Comparison of ENCODE assay signal across 24 cellular contexts in the genomic region with DNA sequence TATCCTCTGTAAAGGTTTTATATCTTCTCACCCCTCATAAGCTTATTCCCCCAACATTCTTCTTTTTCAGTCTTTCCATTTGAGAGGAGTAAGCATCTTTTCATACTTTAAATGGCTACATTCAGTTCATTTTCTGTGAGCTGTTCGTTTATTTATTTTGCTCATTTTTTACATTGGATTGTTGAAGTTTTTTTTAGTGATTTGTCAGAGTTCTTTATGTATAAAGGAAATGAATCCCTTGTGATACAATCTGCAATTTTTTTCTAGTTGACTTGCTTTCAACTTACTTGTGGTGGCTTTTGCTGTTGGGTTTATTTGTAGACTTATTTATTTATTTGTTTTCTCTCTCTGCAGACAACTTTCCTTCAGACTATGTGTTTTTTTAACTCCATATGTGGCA.
A peak's percentile ranks its signal among the peaks of the same experiment; 100 is the strongest.
DNase-seq lines count a peak whose midpoint lies in the region; ATAC-seq and TF ChIP-seq lines count a peak whose summit lies in the region.
"Had no signal": no experiment of that assay in that cellular context is flagged by ENCODE, and none has a peak within 500 bp of the region (broad histone marks: within the 10 kb centered on the region; RNA-seq: fewer than 3 reads in every experiment).

No MANE protein-coding gene starts in this region.

- H3K4me1 Mint-ChIP-seq in activated T-cell treated with anti-CD3 and anti-CD28 coated beads, Interleukin-2, amount 50 U/mL, for 24 hours (ENCODE audit: low read depth): peaks cover 40% of the 10 kb centered on the region
- H3K4me1 Mint-ChIP-seq in activated T-cell treated with anti-CD3 and anti-CD28 coated beads, Interleukin-2, amount 50 U/mL, for 72 hours (ENCODE audit: low read depth): peaks cover 64% of the 10 kb centered on the region
- peaks cover 41% of the 10 kb centered on the region for H3K4me1 Mint-ChIP-seq in T-helper 2 cell treated with Interferon-gamma antibody and Interleukin-4, amounts not matched to agents 5 μg/mL and 100 μg/mL, for 36 hours (ENCODE audit: low read depth)

- no peak overlapping the region for H3K9ac ChIP-seq in KMS-11

- H2AFZ ChIP-seq in KMS-11 (ENCODE audit: low read depth): no peak overlapping the region

- peaks cover 7% of the 10 kb centered on the region; the same call in 1 of the 2 replicates for H3K27me3 ChIP-seq in KMS-11 (ENCODE audit: insufficient read depth, low read depth)
- H3K27me3 ChIP-seq in spleen (replicated peaks in 1 of 7): no peaks in the 10 kb centered on the region
- H3K27me3 ChIP-seq: body of pancreas, foreskin keratinocyte, vagina had no signal

- no peaks in the 10 kb centered on the region for H3K27me3 Mint-ChIP-seq in activated T-cell treated with anti-CD3 and anti-CD28 coated beads, Interleukin-2, amount 50 U/mL, for 24 hours
- H3K27me3 Mint-ChIP-seq in activated T-cell treated with anti-CD3 and anti-CD28 coated beads, Interleukin-2, amount 50 U/mL, for 72 hours (ENCODE audit: low read depth): peaks cover 4% of the 10 kb centered on the region
- peaks cover 4% of the 10 kb centered on the region for H3K27me3 Mint-ChIP-seq in T-helper 2 cell treated with Interferon-gamma antibody and Interleukin-4, amounts not matched to agents 5 μg/mL and 100 μg/mL, for 36 hours (ENCODE audit: low read depth)

- no peak overlapping the region for H3K4me3 Mint-ChIP-seq in activated T-cell treated with anti-CD3 and anti-CD28 coated beads, Interleukin-2, amount 50 U/mL, for 24 hours
- no peak overlapping the region for H3K4me3 Mint-ChIP-seq in activated T-cell treated with anti-CD3 and anti-CD28 coated beads, Interleukin-2, amount 50 U/mL, for 72 hours
- H3K4me3 Mint-ChIP-seq in T-helper 2 cell treated with Interferon-gamma antibody and Interleukin-4, amounts not matched to agents 5 μg/mL and 100 μg/mL, for 36 hours: peak overlapping the region; percentile 50
- H3K4me3 Mint-ChIP-seq: activated naive CD8-positive, alpha-beta T cell treated with anti-CD3 and anti-CD28 coated beads, Interleukin-2, amount 10 ng/mL, durations not matched to agents 7 days and 5 days had no signal

- no peaks in the 10 kb centered on the region for H3K9me3 ChIP-seq in spleen
- H3K9me3 ChIP-seq: A549, body of pancreas, thoracic aorta, vagina had no signal

- WGBS in spleen, 5 donors: 55 to 67% (median 61%) methylated on average over 1 of the region's 1 CpG

- H3K36me3 ChIP-seq in KMS-11 (ENCODE audit: insufficient read depth): no peaks in the 10 kb centered on the region
- H3K36me3 ChIP-seq in spleen: no peaks in the 10 kb centered on the region
- H3K36me3 ChIP-seq: thoracic aorta, vagina had no signal

- H3K4me3 ChIP-seq in KMS-11 (IDR thresholded peaks at IDR 0.05; ENCODE audit: insufficient read depth, low read depth, low read length): no peak overlapping the region
- no peak overlapping the region for H3K4me3 ChIP-seq in spleen
- H3K4me3 ChIP-seq: A549, body of pancreas, K562, thoracic aorta, vagina had no signal

- ATAC-seq in activated T-cell treated with anti-CD3 and anti-CD28 coated beads, Interleukin-2, amount 50 U/mL, for 72 hours (replicated peaks in 1 of 2): no peak
- ATAC-seq in HG02588 (IDR thresholded peaks at IDR 0.05; ENCODE audit: unreplicated experiment): no peak
- ATAC-seq: A549; body of pancreas; K562; left colon; naive thymus-derived CD4-positive, alpha-beta T cell; Panc1 had no signal

- H3K36me3 Mint-ChIP-seq in activated T-cell treated with anti-CD3 and anti-CD28 coated beads, Interleukin-2, amount 50 U/mL, for 24 hours (ENCODE audit: low read depth): no peaks in the 10 kb centered on the region
- no peaks in the 10 kb centered on the region for H3K36me3 Mint-ChIP-seq in activated T-cell treated with anti-CD3 and anti-CD28 coated beads, Interleukin-2, amount 50 U/mL, for 72 hours (ENCODE audit: insufficient read depth in 2 of 2)
- H3K36me3 Mint-ChIP-seq in T-helper 2 cell treated with Interferon-gamma antibody and Interleukin-4, amounts not matched to agents 5 μg/mL and 100 μg/mL, for 36 hours (ENCODE audit: low read depth): no peaks in the 10 kb centered on the region
- H3K36me3 Mint-ChIP-seq: activated naive CD8-positive, alpha-beta T cell treated with anti-CD3 and anti-CD28 coated beads, Interleukin-2, amount 10 ng/mL, durations not matched to agents 7 days and 5 days; naive thymus-derived CD4-positive, alpha-beta T cell had no signal

- H3K27ac ChIP-seq in KMS-11: no peak overlapping the region
- peak overlapping the region in 6 of 8 donors; percentile 11 to 78 (median 66) for H3K27ac ChIP-seq in spleen
- H3K27ac ChIP-seq: A549, body of pancreas, foreskin keratinocyte, thoracic aorta, vagina had no signal

- 0 out of 2 replicates have a peak overlapping the region, but pooled peaks have one; percentile 13 for H3K4me2 ChIP-seq in KMS-11
- H3K4me2 ChIP-seq: A549 had no signal

- no peaks in the 10 kb centered on the region for H4K20me1 ChIP-seq in KMS-11 (ENCODE audit: insufficient read depth)

- DNase-seq in activated T-cell treated with anti-CD3 and anti-CD28 coated beads, Interleukin-2, amount 50 U/mL, for 24 hours: no peak
- DNase-seq in activated T-cell treated with anti-CD3 and anti-CD28 coated beads, Interleukin-2, amount 50 U/mL, for 72 hours: no peak
- DNase-seq in T-helper 2 cell treated with Interferon-gamma antibody and Interleukin-4, amounts not matched to agents 5 μg/mL and 100 μg/mL, for 36 hours (ENCODE audit: low spot score): no peak
- DNase-seq in spleen (no peak), GDM1 (lab: John Stamatoyannopoulos, UW) (no peak), GF-D8 (lab: John Stamatoyannopoulos, UW) (no peak)
- DNase-seq: activated CD4-positive, alpha-beta T cell treated with anti-CD3 and anti-CD28 coated beads for 48 hours; activated naive CD8-positive, alpha-beta T cell treated with anti-CD3 and anti-CD28 coated beads, Interleukin-2, amount 10 ng/mL, durations not matched to agents 7 days and 5 days; body of pancreas; cerebellar nuclear complex; effector CD4-positive, alpha-beta T cell; foreskin keratinocyte; left colon; naive thymus-derived CD4-positive, alpha-beta T cell; NCI-H1436 treated with DMSO at 0.1 percent for 48 hours; NCI-H510A treated with DMSO at 0.1 percent for 48 hours; stimulated activated CD4-positive, alpha-beta T cell treated with anti-CD3 and anti-CD28 coated beads, Interleukin-2, amount 100 ng/mL, for 24 hours had no signal

- TF ChIP-seq CTCF in KMS-11 (conservative IDR thresholded peaks at IDR 0.05; ENCODE audit: low read depth, low read length) (no peak), spleen (IDR thresholded peaks at IDR 0.05 in 8 of 11, conservative IDR thresholded peaks at IDR 0.05 in 3 of 11) (no peak)

- intact Hi-C loops in spleen (cut with DNase I; ENCODE audit: low total_unique reads): no loop called here

- H3K27ac Mint-ChIP-seq in activated T-cell treated with anti-CD3 and anti-CD28 coated beads, Interleukin-2, amount 50 U/mL, for 24 hours: peak overlapping the region; percentile 13
- no peak overlapping the region for H3K27ac Mint-ChIP-seq in activated T-cell treated with anti-CD3 and anti-CD28 coated beads, Interleukin-2, amount 50 U/mL, for 72 hours
- H3K27ac Mint-ChIP-seq in T-helper 2 cell treated with Interferon-gamma antibody and Interleukin-4, amounts not matched to agents 5 μg/mL and 100 μg/mL, for 36 hours: no peak overlapping the region
- H3K27ac Mint-ChIP-seq: activated naive CD8-positive, alpha-beta T cell treated with anti-CD3 and anti-CD28 coated beads, Interleukin-2, amount 10 ng/mL, durations not matched to agents 7 days and 5 days had no signal

- TF ChIP-seq POLR2A in spleen (IDR thresholded peaks at IDR 0.05): no peak

- peaks cover 23% of the 10 kb centered on the region for H3K4me1 ChIP-seq in KMS-11 (ENCODE audit: low read depth, poor library complexity, severe bottlenecking)
- H3K4me1 ChIP-seq in spleen: peaks cover 9 to 63% (median 28%) of the 10 kb centered on the region in 6 donors

- H3K9me3 Mint-ChIP-seq in activated T-cell treated with anti-CD3 and anti-CD28 coated beads, Interleukin-2, amount 50 U/mL, for 24 hours: no peaks in the 10 kb centered on the region
- H3K9me3 Mint-ChIP-seq in activated T-cell treated with anti-CD3 and anti-CD28 coated beads, Interleukin-2, amount 50 U/mL, for 72 hours: no peaks in the 10 kb centered on the region
- no peaks in the 10 kb centered on the region for H3K9me3 Mint-ChIP-seq in T-helper 2 cell treated with Interferon-gamma antibody and Interleukin-4, amounts not matched to agents 5 μg/mL and 100 μg/mL, for 36 hours
- H3K9me3 Mint-ChIP-seq: activated naive CD8-positive, alpha-beta T cell treated with anti-CD3 and anti-CD28 coated beads, Interleukin-2, amount 10 ng/mL, durations not matched to agents 7 days and 5 days; naive thymus-derived CD4-positive, alpha-beta T cell had no signal

- H3K79me2 ChIP-seq in KMS-11 (ENCODE audit: insufficient read depth, low read depth): no peaks in the 10 kb centered on the region
